ENCODE assay signal across 32 cellular contexts in the genomic region with DNA sequence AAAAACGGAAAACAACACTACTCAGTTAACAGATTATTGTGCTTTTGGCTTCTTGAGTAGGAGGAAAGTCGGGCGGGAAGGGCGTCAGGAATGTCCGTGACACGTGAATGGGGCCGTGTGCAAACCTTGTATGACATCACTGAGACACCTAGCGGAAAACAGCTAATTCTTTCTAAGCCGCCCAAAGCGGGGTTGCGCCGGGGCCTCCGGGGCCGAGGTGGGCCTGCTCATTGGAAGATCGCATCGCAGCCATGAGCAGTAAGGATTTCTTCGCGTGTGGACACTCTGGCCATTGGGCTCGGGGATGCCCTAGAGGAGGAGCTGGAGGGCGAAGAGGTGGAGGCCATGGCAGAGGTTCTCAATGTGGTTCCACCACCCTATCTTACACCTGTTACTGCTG. TPM values are rescaled to one million over a fixed set of nuclear protein-coding genes. Genes with fewer than 3 reads are reported as not detected.
"Had no signal": no experiment of that assay in that cellular context is flagged by ENCODE, and none has a peak within 500 bp of the region (broad histone marks: within the 10 kb centered on the region; RNA-seq: fewer than 3 reads in every experiment).

A gene (plus strand): TSS at position 165 of the 400 bp plus-strand sequence. CDS start 87 bp downstream, at position 252.

- H3K4me3 Mint-ChIP-seq: stimulated activated effector memory CD8-positive, alpha-beta T cell treated with anti-CD3 and anti-CD28 coated beads, Interleukin-12 subunit alpha, Interleukin-12 subunit beta, amount 100 ng/mL, for 72 hours; stimulated activated memory B cell treated with anti-CD40 and anti-IgM and Interleukin-4, amounts not matched to agents 10 μg/mL and 1 μg/mL and 100 μg/mL, for 72 hours; stimulated activated naive B cell treated with anti-CD40 and anti-IgM and Interleukin-4, amounts not matched to agents 10 μg/mL and 1 μg/mL and 100 μg/mL, for 72 hours; stimulated activated naive CD8-positive, alpha-beta T cell treated with anti-CD3 and anti-CD28 coated beads, Interleukin-15, amount 100 ng/mL, for 72 hours; stimulated activated naive CD8-positive, alpha-beta T cell treated with anti-CD3 and anti-CD28 coated beads, Interleukin-15, Interleukin-2, amounts not matched to agents 100 ng/mL and 50 ng/mL, for 24 hours had no signal

- H3K9me3 Mint-ChIP-seq: stimulated activated effector memory CD8-positive, alpha-beta T cell treated with anti-CD3 and anti-CD28 coated beads, Interleukin-12 subunit alpha, Interleukin-12 subunit beta, amount 100 ng/mL, for 72 hours; stimulated activated memory B cell treated with anti-CD40 and anti-IgM and Interleukin-4, amounts not matched to agents 10 μg/mL and 1 μg/mL and 100 μg/mL, for 72 hours; stimulated activated naive B cell treated with anti-CD40 and anti-IgM and Interleukin-4, amounts not matched to agents 10 μg/mL and 1 μg/mL and 100 μg/mL, for 72 hours; stimulated activated naive CD8-positive, alpha-beta T cell treated with anti-CD3 and anti-CD28 coated beads, Interleukin-15, amount 100 ng/mL, for 72 hours; stimulated activated naive CD8-positive, alpha-beta T cell treated with anti-CD3 and anti-CD28 coated beads, Interleukin-15, Interleukin-2, amounts not matched to agents 100 ng/mL and 50 ng/mL, for 24 hours had no signal

- H3K4me3 ChIP-seq: stomach, suprapubic skin, thoracic aorta, thyroid gland, tibial artery, tibial nerve, transverse colon, upper lobe of left lung, upper lobe of right lung, uterus, vagina had no signal

- H3K27ac Mint-ChIP-seq: stimulated activated effector memory CD8-positive, alpha-beta T cell treated with anti-CD3 and anti-CD28 coated beads, Interleukin-12 subunit alpha, Interleukin-12 subunit beta, amount 100 ng/mL, for 72 hours; stimulated activated memory B cell treated with anti-CD40 and anti-IgM and Interleukin-4, amounts not matched to agents 10 μg/mL and 1 μg/mL and 100 μg/mL, for 72 hours; stimulated activated naive B cell treated with anti-CD40 and anti-IgM and Interleukin-4, amounts not matched to agents 10 μg/mL and 1 μg/mL and 100 μg/mL, for 72 hours; stimulated activated naive CD8-positive, alpha-beta T cell treated with anti-CD3 and anti-CD28 coated beads, Interleukin-15, Interleukin-2, amounts not matched to agents 100 ng/mL and 50 ng/mL, for 24 hours had no signal

- H3K4me1 ChIP-seq: stomach, suprapubic skin, thyroid gland, tibial artery, tibial nerve, transverse colon, upper lobe of left lung, upper lobe of right lung, uterus, vagina had no signal

- H3K36me3 Mint-ChIP-seq: stimulated activated effector memory CD8-positive, alpha-beta T cell treated with anti-CD3 and anti-CD28 coated beads, Interleukin-12 subunit alpha, Interleukin-12 subunit beta, amount 100 ng/mL, for 72 hours; stimulated activated memory B cell treated with anti-CD40 and anti-IgM and Interleukin-4, amounts not matched to agents 10 μg/mL and 1 μg/mL and 100 μg/mL, for 72 hours; stimulated activated naive B cell treated with anti-CD40 and anti-IgM and Interleukin-4, amounts not matched to agents 10 μg/mL and 1 μg/mL and 100 μg/mL, for 72 hours had no signal

- H3K27ac ChIP-seq: stomach, suprapubic skin, thoracic aorta, thyroid gland, tibial artery, tibial nerve, transverse colon, upper lobe of left lung, upper lobe of right lung, uterus, vagina had no signal

- H3K27me3 ChIP-seq: stomach, suprapubic skin, thyroid gland, tibial artery, tibial nerve, transverse colon, upper lobe of left lung, upper lobe of right lung, vagina had no signal

- DNase-seq: stimulated activated CD4-positive, alpha-beta T cell treated with anti-CD3 and anti-CD28 coated beads, Interleukin-2, amount 100 ng/mL, for 24 hours; stimulated activated CD4-positive, alpha-beta T cell treated with anti-CD3 and anti-CD28 coated beads, Interleukin-2, amount 100 ng/mL, for 48 hours; stimulated activated CD4-positive, alpha-beta T cell treated with anti-CD3 and anti-CD28 coated beads, Interleukin-4, amount 100 ng/mL, for 1 hour; stimulated activated CD4-positive, alpha-beta T cell treated with anti-CD3 and anti-CD28 coated beads, Interleukin-4, amount 100 ng/mL, for 24 hours; stimulated activated CD4-positive, alpha-beta T cell treated with anti-CD3 and anti-CD28 coated beads, Interleukin-4, amount 100 ng/mL, for 4 hours; stimulated activated CD8-positive, alpha-beta memory T cell treated with anti-CD3 and anti-CD28 coated beads, Interleukin-4, amount 100 ng/mL, for 48 hours; stimulated activated naive B cell treated with anti-CD40 and anti-IgM and Interleukin-4, amounts not matched to agents 10 μg/mL and 1 μg/mL and 100 μg/mL, for 72 hours; stimulated activated naive CD4-positive, alpha-beta T cell; stimulated activated naive CD4-positive, alpha-beta T cell treated with Interleukin-2 at 50 U/mL for 16 hours; stimulated activated naive CD8-positive, alpha-beta T cell treated with anti-CD3 and anti-CD28 coated beads, Interleukin-15, amount 100 ng/mL, for 72 hours; stimulated activated naive CD8-positive, alpha-beta T cell treated with anti-CD3 and anti-CD28 coated beads, Interleukin-15, Interleukin-2, amounts not matched to agents 100 U/mL and 50 U/mL, for 24 hours; stomach; substantia nigra; thyroid gland; tibial artery; transverse colon; trophoblast cell; upper lobe of left lung; upper lobe of right lung; uterus had no signal

- H3K4me1 Mint-ChIP-seq: stimulated activated effector memory CD8-positive, alpha-beta T cell treated with anti-CD3 and anti-CD28 coated beads, Interleukin-12 subunit alpha, Interleukin-12 subunit beta, amount 100 ng/mL, for 72 hours; stimulated activated memory B cell treated with anti-CD40 and anti-IgM and Interleukin-4, amounts not matched to agents 10 μg/mL and 1 μg/mL and 100 μg/mL, for 72 hours; stimulated activated naive B cell treated with anti-CD40 and anti-IgM and Interleukin-4, amounts not matched to agents 10 μg/mL and 1 μg/mL and 100 μg/mL, for 72 hours; stimulated activated naive CD8-positive, alpha-beta T cell treated with anti-CD3 and anti-CD28 coated beads, Interleukin-15, amount 100 ng/mL, for 72 hours had no signal

- H3K27me3 Mint-ChIP-seq: stimulated activated memory B cell treated with anti-CD40 and anti-IgM and Interleukin-4, amounts not matched to agents 10 μg/mL and 1 μg/mL and 100 μg/mL, for 72 hours; stimulated activated naive B cell treated with anti-CD40 and anti-IgM and Interleukin-4, amounts not matched to agents 10 μg/mL and 1 μg/mL and 100 μg/mL, for 72 hours; stimulated activated naive CD8-positive, alpha-beta T cell treated with anti-CD3 and anti-CD28 coated beads, Interleukin-15, amount 100 ng/mL, for 72 hours; stimulated activated naive CD8-positive, alpha-beta T cell treated with anti-CD3 and anti-CD28 coated beads, Interleukin-15, Interleukin-2, amounts not matched to agents 100 ng/mL and 50 ng/mL, for 24 hours had no signal

- ATAC-seq: stimulated activated effector memory CD8-positive, alpha-beta T cell treated with anti-CD3 and anti-CD28 coated beads, Interleukin-12 subunit alpha, Interleukin-12 subunit beta, amount 100 ng/mL, for 72 hours; stimulated activated memory B cell treated with anti-CD40 and anti-IgM and Interleukin-4, amounts not matched to agents 10 μg/mL and 1 μg/mL and 100 μg/mL, for 72 hours; stimulated activated naive B cell treated with anti-CD40 and anti-IgM and Interleukin-4, amounts not matched to agents 10 μg/mL and 1 μg/mL and 100 μg/mL, for 72 hours; stimulated activated naive CD8-positive, alpha-beta T cell treated with anti-CD3 and anti-CD28 coated beads, Interleukin-15, amount 100 ng/mL, for 72 hours; stimulated activated naive CD8-positive, alpha-beta T cell treated with anti-CD3 and anti-CD28 coated beads, Interleukin-15, Interleukin-2, amounts not matched to agents 100 U/mL and 50 U/mL, for 24 hours; upper lobe of right lung had no signal

- H3K36me3 ChIP-seq: stomach, suprapubic skin, thoracic aorta, thyroid gland, tibial artery, tibial nerve, transverse colon, upper lobe of left lung, upper lobe of right lung, uterus, vagina had no signal

- H3K9me3 ChIP-seq: stomach, suprapubic skin, thoracic aorta, thyroid gland, tibial artery, tibial nerve, transverse colon, upper lobe of left lung, upper lobe of right lung, uterus, vagina had no signal

RNA-seq across cellular contexts. Expression of the gene that starts here (rescaled TPM):
- total RNA-seq: stomach, subcutaneous adipose tissue, suprapubic skin, temporal lobe, thoracic aorta, thyroid gland, tibial nerve, transverse colon, upper lobe of left lung, upper lobe of right lung, ureter, urinary bladder, uterus, vagina had no signal
- polyA plus RNA-seq: stomach, thymus, urinary bladder had no signal
